Comparison of ENCODE assay signal across 8 cellular contexts in the genomic region with DNA sequence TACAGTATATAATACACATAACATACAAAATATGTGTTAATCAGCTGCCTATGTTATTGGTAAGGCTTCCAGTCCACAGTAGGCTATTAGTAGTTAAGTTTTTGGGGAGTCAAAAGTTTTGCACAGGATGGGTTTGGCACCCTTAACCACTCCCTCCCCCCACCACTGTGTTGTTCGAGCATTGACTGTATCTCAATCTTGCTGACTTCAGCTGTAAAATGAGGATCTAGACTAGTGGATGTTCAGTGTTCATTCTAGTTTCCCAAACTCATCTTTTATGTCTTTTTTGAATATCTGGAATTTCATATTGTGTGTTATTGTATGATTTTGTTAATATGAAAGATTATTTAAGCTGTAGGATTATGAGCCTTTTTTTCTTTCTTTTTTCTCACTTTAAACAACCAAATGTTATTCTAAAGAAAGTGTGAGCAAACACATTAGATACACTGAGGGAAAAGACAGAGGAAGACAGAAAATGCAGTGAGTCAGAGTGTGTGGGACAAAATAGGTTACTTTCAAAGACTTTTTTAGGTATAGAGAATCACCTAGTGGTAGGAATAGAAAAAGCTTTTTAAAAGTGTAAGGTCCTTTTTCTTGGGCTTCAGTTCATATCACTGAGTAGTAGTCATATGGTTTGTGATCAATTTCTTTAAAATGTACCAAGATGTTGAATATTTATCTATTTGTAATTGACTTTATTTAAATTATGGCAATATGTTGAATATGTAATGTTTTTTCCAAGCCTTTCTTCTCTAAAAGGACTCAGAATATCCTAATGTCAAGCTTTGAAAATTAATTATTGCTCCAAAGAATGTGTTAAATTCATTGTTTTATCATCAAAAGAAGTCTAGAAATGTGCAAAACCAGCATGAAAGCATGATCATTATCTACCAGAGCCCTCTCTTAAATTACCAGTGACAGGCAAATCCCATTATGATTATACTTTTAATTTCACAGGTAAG. TPM values are rescaled to one million over a fixed set of nuclear protein-coding genes. Genes with fewer than 3 reads are reported as not detected.
DNase-seq lines count a peak whose midpoint lies in the region; ATAC-seq, FAIRE-seq and TF ChIP-seq lines count a peak whose summit lies in the region.

No MANE protein-coding gene starts in this region.

- ATAC-seq in HG02981 (IDR thresholded peaks at IDR 0.05; ENCODE audit: unreplicated experiment) (peak; percentile 75), HG03108 (IDR thresholded peaks at IDR 0.05; ENCODE audit: unreplicated experiment) (no peak)

- peak; percentile 85 for DNase-seq in A172 (ENCODE audit: low spot score)
- no peak for DNase-seq in GM13976 (ENCODE audit: low spot score)
- DNase-seq in NCI-H446 treated with DMSO at 0.1 percent for 48 hours (lab: John Stamatoyannopoulos, UW): peak; percentile 64
- DNase-seq in bronchial epithelial cell (ENCODE audit: low read depth): peak; percentile 80
- peak; percentile 39 for DNase-seq in medulla oblongata (ENCODE audit: extremely low spot score)
- DNase-seq in COR-L47 (lab: John Stamatoyannopoulos, UW): no peak

- H3K27me3 ChIP-seq in bronchial epithelial cell (ENCODE audit: control insufficient read depth, insufficient read depth, low read length): no peaks in the 10 kb centered on the region

- no peak overlapping the region for H3K4me3 ChIP-seq in bronchial epithelial cell (ENCODE audit: low read depth, low read length)

- no peak for FAIRE-seq in bronchial epithelial cell (lab: Jason Lieb, UNC)

- H3K36me3 ChIP-seq in bronchial epithelial cell (ENCODE audit: control insufficient read depth, insufficient read depth, low read length): no peaks in the 10 kb centered on the region

- in situ Hi-C loops in GM13976 (cut with MboI; ENCODE audit: low sequenced_read_pairs, unreplicated experiment): loop anchor here (10.0 kb wide), 1 partner anchor 250 kb away; no protein-coding TSS in a partner anchor

- TF ChIP-seq CTCF in GM13976 (IDR thresholded peaks at IDR 0.05; ENCODE audit: borderline replicate concordance, control extremely low read depth, extremely low read depth, insufficient read depth, missing control alignments) (peak; percentile 17), bronchial epithelial cell (IDR thresholded peaks at IDR 0.05; ENCODE audit: insufficient read depth, low read length, severe bottlenecking) (peak; percentile 68)

RNA-seq across cellular contexts. Expression of gene CENPF, which starts 17.9 kb away (rescaled TPM):
- total RNA-seq in A172 (2014; rRNA removed; shearing (Covaris generic)): 149 and 175 TPM in 2 replicates
- total RNA-seq in bronchial epithelial cell: 0.53 and 1.7 TPM in 2 replicates

RNA-seq across cellular contexts. Expression of gene PTPN14, which starts 33.7 kb away (rescaled TPM):
- total RNA-seq in A172 (2014; rRNA removed; shearing (Covaris generic)): 42.8 and 46.0 TPM in 2 replicates
- total RNA-seq in bronchial epithelial cell: 28.4 and 33.0 TPM in 2 replicates

Comparison
In these comparisons a context has a peak if more than half of its experiments do, and no peak if none do; other contexts are left out.
1. DNase-seq: peak in A172 (single experiment), NCI-H446 treated with DMSO at 0.1 percent for 48 hours (single experiment), bronchial epithelial cell (single experiment) and medulla oblongata (single experiment); none in GM13976 (single experiment) and COR-L47 (single experiment).
2. RNA of gene CENPF, which starts 17.9 kb away (total RNA-seq): 149 to 175 TPM in A172; 0.53 to 1.7 TPM in bronchial epithelial cell; every median in the first group is over 10 times any median in the second.